8 cellular contexts compared by ENCODE assay signal in genomic region chr11:762421-763072, GRCh38.
DNase-seq lines count a peak whose midpoint lies in the region; ATAC-seq and TF ChIP-seq lines count a peak whose summit lies in the region.

No MANE protein-coding gene starts in this region.

- peaks cover 2% of the 10 kb centered on the region; the same call in 1 of the 2 replicates for H3K36me3 ChIP-seq in ACC112 (ENCODE audit: insufficient read depth, low read length)
- H3K36me3 ChIP-seq in OCI-LY1 (ENCODE audit: insufficient read depth, low read length) = peaks cover 89% of the 10 kb centered on the region
- H3K36me3 ChIP-seq in mucosa of stomach (ENCODE audit: control insufficient read depth, insufficient read depth, low read length) = peaks cover 17% of the 10 kb centered on the region

- H3K79me2 ChIP-seq in ACC112 (ENCODE audit: control insufficient read depth, insufficient read depth, low read length, unreplicated experiment) (peaks cover 3% of the 10 kb centered on the region), OCI-LY1 (ENCODE audit: insufficient read depth, low read length) (no peaks in the 10 kb centered on the region)

- peaks cover 13% of the 10 kb centered on the region for H3K4me1 ChIP-seq in ACC112 (ENCODE audit: control insufficient read depth, insufficient read depth, low read length, unreplicated experiment)
- peaks cover 5% of the 10 kb centered on the region for H3K4me1 ChIP-seq in OCI-LY1 (ENCODE audit: insufficient read depth, low read length, severe bottlenecking)
- peaks cover 16% of the 10 kb centered on the region for H3K4me1 ChIP-seq in mucosa of stomach (ENCODE audit: control insufficient read depth, insufficient read depth, low read length)

- ATAC-seq in HG02970 (IDR thresholded peaks at IDR 0.05; ENCODE audit: low FRiP score, unreplicated experiment) = no peak

- H3K9ac ChIP-seq in OCI-LY1 (ENCODE audit: low read length) (no peak overlapping the region; the same call in 1 of the 2 replicates), mucosa of stomach (ENCODE audit: low read length) (peak overlapping the region; percentile 40)

- peak; percentile 9 for TF ChIP-seq CTCF in GM10266 (IDR thresholded peaks at IDR 0.05; ENCODE audit: control insufficient read depth, insufficient read depth, low read depth, missing control alignments)
- peak; percentile 39; the same call in 1 of the 2 replicates for TF ChIP-seq CTCF in OCI-LY1 (IDR thresholded peaks at IDR 0.05; ENCODE audit: low read length)
- no peak for TF ChIP-seq CTCF in coronary artery (IDR thresholded peaks at IDR 0.05)

- no peaks in the 10 kb centered on the region for H3F3A ChIP-seq in OCI-LY1 (ENCODE audit: insufficient read depth, low read length)

- H3K27ac ChIP-seq in ACC112 (ENCODE audit: low read depth, low read length) (peak overlapping the region; percentile 76), OCI-LY1 (ENCODE audit: low read depth, low read length, poor library complexity, severe bottlenecking) (peak overlapping the region; percentile 47), coronary artery (peak overlapping the region in 1 of 2 donors; percentile 10)

- H3K27me3 ChIP-seq in ACC112 (ENCODE audit: insufficient read depth, low read length) = no peaks in the 10 kb centered on the region
- no peaks in the 10 kb centered on the region for H3K27me3 ChIP-seq in OCI-LY1 (ENCODE audit: insufficient read depth, low read length)
- no peaks in the 10 kb centered on the region for H3K27me3 ChIP-seq in mucosa of stomach (ENCODE audit: control insufficient read depth, insufficient read depth, low read length)

- no peak overlapping the region for H2AFZ ChIP-seq in ACC112 (ENCODE audit: low read length, unreplicated experiment)
- no peak overlapping the region for H2AFZ ChIP-seq in OCI-LY1 (ENCODE audit: low read length)

- H3K9me3 ChIP-seq in OCI-LY1 (ENCODE audit: low read length) (no peaks in the 10 kb centered on the region), mucosa of stomach (ENCODE audit: control insufficient read depth, low read length) (no peaks in the 10 kb centered on the region)

- H4K20me1 ChIP-seq in OCI-LY1 (ENCODE audit: insufficient read depth, low read length) = no peaks in the 10 kb centered on the region

- DNase-seq in GM10266 (ENCODE audit: extremely low spot score) = no peak
- peak; percentile 74 for DNase-seq in coronary artery (ENCODE audit: low spot score)
- no peak for DNase-seq in DMS79 (lab: John Stamatoyannopoulos, UW)
- DNase-seq in NCI-H1092 (lab: John Stamatoyannopoulos, UW) = no peak

- no peak overlapping the region for H3K4me2 ChIP-seq in OCI-LY1 (ENCODE audit: low read length)

- H3K4me3 ChIP-seq in ACC112 (ENCODE audit: low read depth, low read length) = no peak overlapping the region
- no peak overlapping the region for H3K4me3 ChIP-seq in OCI-LY1 (ENCODE audit: low read depth, low read length, poor library complexity, severe bottlenecking)
- no peak overlapping the region for H3K4me3 ChIP-seq in coronary artery
- no peak overlapping the region for H3K4me3 ChIP-seq in mucosa of stomach (ENCODE audit: low read length)

- no peaks in the 10 kb centered on the region for H3K9me2 ChIP-seq in OCI-LY1 (ENCODE audit: low read depth, low read length)
